9 cellular contexts compared by ENCODE assay signal in genomic region chr5:127705120-127705892, GRCh38. TPM values are rescaled to one million over a fixed set of nuclear protein-coding genes. Genes with fewer than 3 reads are reported as not detected.
A peak's percentile ranks its signal among the peaks of the same experiment; 100 is the strongest.
DNase-seq lines count a peak whose midpoint lies in the region; ATAC-seq and TF ChIP-seq lines count a peak whose summit lies in the region.
"Had no signal": no experiment of that assay in that cellular context is flagged by ENCODE, and none has a peak within 500 bp of the region (broad histone marks: within the 10 kb centered on the region; RNA-seq: fewer than 3 reads in every experiment).

No MANE protein-coding gene starts in this region.

- no peak overlapping the region for H3K4me3 ChIP-seq in neural progenitor cell

- H3K4me2 ChIP-seq in neural progenitor cell: no peak overlapping the region

- no peak overlapping the region for H3K9ac ChIP-seq in neural progenitor cell

- no peaks in the 10 kb centered on the region for H3K36me3 ChIP-seq in neural progenitor cell

- no peaks in the 10 kb centered on the region for H4K20me1 ChIP-seq in neural progenitor cell (ENCODE audit: low read depth)

- no peaks in the 10 kb centered on the region for H3K79me2 ChIP-seq in neural progenitor cell (ENCODE audit: low read depth)

- no peaks in the 10 kb centered on the region for H3K27me3 ChIP-seq in neural progenitor cell

- H3K9me3 Mint-ChIP-seq in neural progenitor cell: no peaks in the 10 kb centered on the region

- H3K27me3 Mint-ChIP-seq in neural progenitor cell (ENCODE audit: insufficient read depth, low read depth) (no peaks in the 10 kb centered on the region), T-helper 17 cell (peaks cover 17% of the 10 kb centered on the region)

- H3K27ac ChIP-seq in caudate nucleus (ENCODE audit: low read depth, low read length) (peak overlapping the region; percentile 44), neural progenitor cell (no peak overlapping the region)

- H3K4me1 Mint-ChIP-seq in neural progenitor cell: peaks cover 39% of the 10 kb centered on the region
- no peaks in the 10 kb centered on the region for H3K4me1 Mint-ChIP-seq in T-helper 17 cell

- TF ChIP-seq CTCF in neural progenitor cell (IDR thresholded peaks at IDR 0.05): no peak

- peaks cover 26% of the 10 kb centered on the region for H3K4me1 ChIP-seq in neural progenitor cell

- H3K36me3 Mint-ChIP-seq in neural progenitor cell (no peaks in the 10 kb centered on the region), T-helper 17 cell (ENCODE audit: low read depth) (no peaks in the 10 kb centered on the region)
- H3K36me3 Mint-ChIP-seq: activated naive CD8-positive, alpha-beta T cell had no signal

- H3F3A ChIP-seq in neural progenitor cell (ENCODE audit: low read depth): peaks cover 9% of the 10 kb centered on the region

- no peak for ATAC-seq in HG03025 (IDR thresholded peaks at IDR 0.05; ENCODE audit: low FRiP score, unreplicated experiment)
- no peak for ATAC-seq in T-helper 17 cell

- H3K27ac Mint-ChIP-seq in neural progenitor cell (peak overlapping the region; percentile 40), T-helper 17 cell (no peak overlapping the region)
- H3K27ac Mint-ChIP-seq: activated naive CD8-positive, alpha-beta T cell had no signal

- peak; percentile 61 for DNase-seq in GM03348 (ENCODE audit: low spot score)
- peak; percentile 83 for DNase-seq in LHCN-M2 (ENCODE audit: low read depth)
- DNase-seq in caudate nucleus (lab: John Stamatoyannopoulos, UW): peak in 2 of 61 donors; percentile 17 to 29
- DNase-seq in neural progenitor cell (ENCODE audit: low spot score): no peak
- no peak for DNase-seq in putamen (ENCODE audit: low spot score)
- no peak for DNase-seq in amygdala (lab: John Stamatoyannopoulos, UW)
- DNase-seq in T-helper 17 cell: no peak

- H3K9me3 ChIP-seq in neural progenitor cell (ENCODE audit: low read depth) (no peaks in the 10 kb centered on the region), T-helper 17 cell (ENCODE audit: control insufficient read depth, low read length, poor library complexity, severe bottlenecking) (no peaks in the 10 kb centered on the region)

- no peak overlapping the region for H3K4me3 Mint-ChIP-seq in neural progenitor cell
- no peak overlapping the region for H3K4me3 Mint-ChIP-seq in T-helper 17 cell
- H3K4me3 Mint-ChIP-seq: activated naive CD8-positive, alpha-beta T cell had no signal

- no peak overlapping the region for H2AFZ ChIP-seq in neural progenitor cell (replicated peaks)

RNA-seq across cellular contexts. Expression of gene CCDC192, which starts 2.1 kb away (rescaled TPM):
- total RNA-seq in LHCN-M2 (2014; rRNA removed) (not detected in 2 replicates), neural progenitor cell (ENCODE audit: low replicate concordance) (2.7 TPM in 1 of 2 replicates, not detected in the other), T-helper 17 cell (under 1 TPM in 1 of 2 donors, not detected in 1; 0.45 TPM)
- 0.19 TPM for polyA plus RNA-seq in LHCN-M2 (2012)

RNA-seq across cellular contexts. Expression of gene CTXN3, which starts 56.4 kb away (rescaled TPM):
- not detected in 2 replicates for total RNA-seq in LHCN-M2 (2014; rRNA removed)
- not detected for polyA plus RNA-seq in LHCN-M2 (2012)
- 0.09 TPM in 1 of 2 replicates, not detected in the other for total RNA-seq in neural progenitor cell (ENCODE audit: low replicate concordance)
- not detected for total RNA-seq in T-helper 17 cell

Comparison
In these comparisons a context has a peak if more than half of its experiments do, and no peak if none do; other contexts are left out.
1. DNase-seq: peak in GM03348 (single experiment) and LHCN-M2 (single experiment); none in neural progenitor cell (single experiment), putamen (single experiment), amygdala (0 of 56) and T-helper 17 cell (0 of 3).